1 cellular context compared by ENCODE assay signal in the genomic region with DNA sequence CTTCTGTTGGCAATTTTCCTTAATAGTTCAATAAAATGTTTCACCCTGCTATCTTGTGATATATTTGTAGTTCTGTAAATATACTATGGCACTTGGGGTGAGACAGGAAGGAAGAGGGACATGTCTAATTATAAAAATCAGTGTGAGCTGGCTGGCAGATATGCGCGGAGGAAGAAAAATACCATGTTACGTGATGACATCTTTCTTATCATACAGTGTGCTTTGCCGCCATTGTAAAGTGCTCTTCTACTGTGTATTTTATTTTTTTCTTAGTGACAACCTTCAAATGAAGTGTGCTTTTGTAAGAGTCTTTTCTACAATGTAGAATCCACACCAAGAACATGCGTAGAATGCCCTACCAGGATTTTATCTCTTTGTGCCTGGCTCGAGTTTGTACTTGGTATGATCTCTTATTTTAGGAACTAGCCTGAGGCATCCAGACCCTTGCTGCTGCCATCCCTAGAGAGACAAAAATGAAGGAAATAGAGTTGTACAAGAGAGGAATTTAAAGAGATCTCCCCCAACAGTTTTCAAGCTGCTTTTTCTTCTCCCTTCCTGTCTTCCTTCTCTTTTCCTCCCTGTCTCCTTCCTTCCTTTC.
TF ChIP-seq lines count a peak whose summit lies in the region.

No MANE protein-coding gene starts in this region.

TF ChIP-seq in SK-N-SH, 30 proteins besides CTCF, POLR2A, EP300 and RAD21 (continued from another document):
- TF ChIP-seq NRF1 (IDR thresholded peaks at IDR 0.05; ENCODE audit: low read depth, low read length), result no peak
- TF ChIP-seq, protein P1, sequence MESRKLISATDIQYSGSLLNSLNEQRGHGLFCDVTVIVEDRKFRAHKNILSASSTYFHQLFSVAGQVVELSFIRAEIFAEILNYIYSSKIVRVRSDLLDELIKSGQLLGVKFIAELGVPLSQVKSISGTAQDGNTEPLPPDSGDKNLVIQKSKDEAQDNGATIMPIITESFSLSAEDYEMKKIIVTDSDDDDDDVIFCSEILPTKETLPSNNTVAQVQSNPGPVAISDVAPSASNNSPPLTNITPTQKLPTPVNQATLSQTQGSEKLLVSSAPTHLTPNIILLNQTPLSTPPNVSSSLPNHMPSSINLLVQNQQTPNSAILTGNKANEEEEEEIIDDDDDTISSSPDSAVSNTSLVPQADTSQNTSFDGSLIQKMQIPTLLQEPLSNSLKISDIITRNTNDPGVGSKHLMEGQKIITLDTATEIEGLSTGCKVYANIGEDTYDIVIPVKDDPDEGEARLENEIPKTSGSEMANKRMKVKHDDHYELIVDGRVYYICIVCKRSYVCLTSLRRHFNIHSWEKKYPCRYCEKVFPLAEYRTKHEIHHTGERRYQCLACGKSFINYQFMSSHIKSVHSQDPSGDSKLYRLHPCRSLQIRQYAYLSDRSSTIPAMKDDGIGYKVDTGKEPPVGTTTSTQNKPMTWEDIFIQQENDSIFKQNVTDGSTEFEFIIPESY (IDR thresholded peaks at IDR 0.05; ENCODE audit: borderline replicate concordance, low read depth), result no peak
